In genomic region chr9:70043689-70044449, GRCh38 we compare ENCODE assay signal across 8 cellular contexts. TPM values are rescaled to one million over a fixed set of nuclear protein-coding genes. Genes with fewer than 3 reads are reported as not detected.
A peak's percentile ranks its signal among the peaks of the same experiment; 100 is the strongest.
DNase-seq lines count a peak whose midpoint lies in the region; ATAC-seq and TF ChIP-seq lines count a peak whose summit lies in the region.

Gene MAMDC2, plus strand, starts transcription at chr9:70043848. Its CDS starts 350 bp downstream, at chr9:70044198.

- no peak for ATAC-seq in HG02798 (IDR thresholded peaks at IDR 0.05; ENCODE audit: poor library complexity, unreplicated experiment)

- no peaks in the 10 kb centered on the region for H3K4me1 ChIP-seq in urinary bladder (ENCODE audit: insufficient read depth)

- WGBS in urinary bladder, result 1% methylated on average over 52 of the region's 52 CpGs

- DNase-seq in AG04449 (ENCODE audit: low read depth, low spot score), result no peak
- peak; percentile 63 for DNase-seq in M059J (ENCODE audit: low read depth)
- no peak for DNase-seq in epithelial cell of prostate (ENCODE audit: low read depth, low spot score)
- peak; percentile 35 for DNase-seq in mucosa of gallbladder (ENCODE audit: low spot score)
- DNase-seq in GDM1 (lab: John Stamatoyannopoulos, UW), result no peak
- DNase-seq in NCI-H510A (lab: John Stamatoyannopoulos, UW), result no peak

- no peak for TF ChIP-seq CTCF in AG04449 (IDR thresholded peaks at IDR 0.05; ENCODE audit: insufficient read depth, low read length, missing control alignments)

- H3K36me3 ChIP-seq in urinary bladder (ENCODE audit: insufficient read depth), result no peaks in the 10 kb centered on the region

- H3K27ac ChIP-seq in epithelial cell of prostate, result peak within 1 kb of the TSS; percentile 5
- peak within 1 kb of the TSS; percentile 38 for H3K27ac ChIP-seq in urinary bladder (ENCODE audit: low read depth)

- CTCF ChIA-PET in AG04449 (lab: Yijun Ruan, JAX), result interaction anchor here (1.1 to 1.9 kb wide), 3 partner anchors 67 to 177 kb away, joined by 3 to 14 read pairs (median 4); no protein-coding TSS in a partner anchor

- H3K4me3 ChIP-seq in AG04449 (ENCODE audit: low read depth, low read length) (peak within 1 kb of the TSS; percentile 57), urinary bladder (ENCODE audit: low read depth, low read length) (peak within 1 kb of the TSS; percentile 68)

- POLR2A ChIA-PET in AG04449 (lab: Yijun Ruan, JAX), result interaction anchor here (1.0 to 1.2 kb wide), 2 partner anchors 10 to 98 kb away, joined by 3 read pairs; no protein-coding TSS in a partner anchor

RNA-seq across cellular contexts. Expression of gene MAMDC2, which starts in this region (rescaled TPM):
- 3.4 and 4.9 TPM in 2 replicates for total RNA-seq in M059J (2014; rRNA removed; shearing (Covaris generic))
- 38.9 TPM for total RNA-seq in mucosa of gallbladder
- 52.0 TPM for total RNA-seq in urinary bladder
- 76.4 TPM for polyA plus RNA-seq in urinary bladder

Comparison
In these comparisons a context has a peak if more than half of its experiments do, and no peak if none do; other contexts are left out.
1. DNase-seq: peak in M059J (single experiment) and mucosa of gallbladder (single experiment); none in AG04449 (single experiment), epithelial cell of prostate (single experiment), GDM1 (single experiment) and NCI-H510A (single experiment).